23 cellular contexts compared by ENCODE assay signal in the genomic region with DNA sequence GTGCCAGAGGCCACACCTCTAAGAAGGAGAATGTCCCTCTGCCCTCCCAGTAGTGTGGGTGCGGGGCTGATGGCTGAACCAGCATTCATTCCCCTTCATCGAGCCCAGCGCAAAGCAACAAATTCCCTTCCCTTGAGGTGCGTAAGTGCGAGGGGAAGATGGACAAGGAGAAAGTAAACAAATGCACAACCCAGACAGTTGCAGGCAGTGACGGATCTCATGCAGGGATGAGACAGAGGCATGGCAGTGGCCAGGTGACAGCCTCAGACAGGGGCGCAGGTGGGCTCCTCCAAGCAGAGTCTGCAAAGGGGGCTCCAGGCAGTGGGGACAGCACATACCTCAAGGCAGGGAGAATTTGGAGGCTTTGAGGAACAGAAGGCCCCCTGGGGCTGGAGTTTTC. TPM values are rescaled to one million over a fixed set of nuclear protein-coding genes. Genes with fewer than 3 reads are reported as not detected.
A peak's percentile ranks its signal among the peaks of the same experiment; 100 is the strongest.
DNase-seq lines count a peak whose midpoint lies in the region; ATAC-seq, FAIRE-seq and TF ChIP-seq lines count a peak whose summit lies in the region.
"Had no signal": no experiment of that assay in that cellular context is flagged by ENCODE, and none has a peak within 500 bp of the region (broad histone marks: within the 10 kb centered on the region; RNA-seq: fewer than 3 reads in every experiment).

No MANE protein-coding gene starts in this region.

- ATAC-seq in gastrocnemius medialis = no peak
- ATAC-seq: CD8-positive, alpha-beta T cell; K562 had no signal

- no peaks in the 10 kb centered on the region for H3K9me2 ChIP-seq in neural cell (ENCODE audit: insufficient read depth, low read length)

- H3K9me3 ChIP-seq in neural cell (ENCODE audit: low read length) (no peaks in the 10 kb centered on the region), gastrocnemius medialis (no peaks in the 10 kb centered on the region)
- no peaks in the 10 kb centered on the region for H3K9me3 ChIP-seq in CD4-positive, alpha-beta memory T cell (ENCODE audit: control insufficient read depth in 1 of 2, low read length in 2 of 2)
- H3K9me3 ChIP-seq: BE2C had no signal

- TF ChIP-seq EP300 in neural cell (conservative IDR thresholded peaks at IDR 0.05; ENCODE audit: poor library complexity, severe bottlenecking) = peak; percentile 26

- FAIRE-seq in HTR-8/SVneo (lab: Jason Lieb, UNC) = peak; percentile 33
- FAIRE-seq: A204.1, D721Med, G401.6, GM12891, GM19239, H54, K562 had no signal

- peaks cover 11 to 20% of the 10 kb centered on the region in 2 donors for H3K27me3 Mint-ChIP-seq in CD4-positive, alpha-beta memory T cell

- no peaks in the 10 kb centered on the region for H3F3A ChIP-seq in neural cell (ENCODE audit: insufficient read depth, low read length, poor library complexity, severe bottlenecking)

- H2AFZ ChIP-seq in neural cell (ENCODE audit: low read depth, low read length) = no peak overlapping the region

- H4K20me1 ChIP-seq in neural cell (ENCODE audit: insufficient read depth) = no peaks in the 10 kb centered on the region

- no peaks in the 10 kb centered on the region for H3K36me3 ChIP-seq in H7 (replicated peaks; ENCODE audit: control insufficient read depth, insufficient read depth, low read length)
- H3K36me3 ChIP-seq in neural cell (ENCODE audit: insufficient read depth, low read length) = no peaks in the 10 kb centered on the region
- no peaks in the 10 kb centered on the region for H3K36me3 ChIP-seq in gastrocnemius medialis
- no peaks in the 10 kb centered on the region for H3K36me3 ChIP-seq in CD4-positive, alpha-beta memory T cell (ENCODE audit: insufficient read depth, low read length)
- H3K36me3 ChIP-seq: BE2C had no signal

- no peak overlapping the region for H3K9ac ChIP-seq in neural cell (ENCODE audit: low read length)

- H3K36me3 Mint-ChIP-seq in CD4-positive, alpha-beta memory T cell = no peaks in the 10 kb centered on the region
- H3K36me3 Mint-ChIP-seq: CD8-positive, alpha-beta T cell had no signal

- no peaks in the 10 kb centered on the region for H3K9me3 Mint-ChIP-seq in CD4-positive, alpha-beta memory T cell
- H3K9me3 Mint-ChIP-seq: CD8-positive, alpha-beta T cell had no signal

- no peaks in the 10 kb centered on the region for H3K4me1 Mint-ChIP-seq in CD4-positive, alpha-beta memory T cell

- H3K4me3 ChIP-seq in H7 (ENCODE audit: insufficient read depth, low read depth, low read length) = no peak overlapping the region
- H3K4me3 ChIP-seq in neural cell (ENCODE audit: low read length) = no peak overlapping the region
- no peak overlapping the region for H3K4me3 ChIP-seq in gastrocnemius medialis
- no peak overlapping the region for H3K4me3 ChIP-seq in CD4-positive, alpha-beta memory T cell (ENCODE audit: low read length in 2 of 2)
- no peak overlapping the region for H3K4me3 ChIP-seq in dorsolateral prefrontal cortex
- H3K4me3 ChIP-seq: K562 had no signal

- no peak overlapping the region for H3K4me3 Mint-ChIP-seq in CD4-positive, alpha-beta memory T cell
- H3K4me3 Mint-ChIP-seq: CD8-positive, alpha-beta T cell had no signal

- TF ChIP-seq RAD21 in neural cell (conservative IDR thresholded peaks at IDR 0.05) = no peak

- peak; percentile 42 for DNase-seq in H7
- DNase-seq in HTR-8/SVneo (ENCODE audit: insufficient read length, low spot score) = no peak
- no peak for DNase-seq in gastrocnemius medialis
- DNase-seq in CD4-positive, alpha-beta memory T cell = no peak
- DNase-seq in cerebellar nuclear complex (lab: John Stamatoyannopoulos, UW) = no peak
- no peak for DNase-seq in dorsolateral prefrontal cortex
- DNase-seq: BE2C; CD8-positive, alpha-beta T cell; COR-L47; DMS153; DMS79 treated with DMSO at 0.1 percent for 48 hours; EL had no signal

- intact Hi-C loops in gastrocnemius medialis (cut with DNase I; ENCODE audit: low total_unique reads) = no loop called here
- intact Hi-C loops in CD4-positive, alpha-beta memory T cell (cut with micrococcal nuclease) = no loop called here
- intact Hi-C loops in dorsolateral prefrontal cortex (cut with DNase I) = no loop called here

- no peaks in the 10 kb centered on the region for H3K79me2 ChIP-seq in neural cell (replicated peaks; ENCODE audit: insufficient read depth, low read length)

- TF ChIP-seq POLR2A in gastrocnemius medialis (IDR thresholded peaks at IDR 0.05) = no peak

- H3K27ac ChIP-seq in neural cell (ENCODE audit: low read length) = no peak overlapping the region
- peak overlapping the region in 3 of 4 donors; percentile 7 to 42 (median 13) for H3K27ac ChIP-seq in gastrocnemius medialis
- no peak overlapping the region for H3K27ac ChIP-seq in CD4-positive, alpha-beta memory T cell (ENCODE audit: low read depth, low read length)
- no peak overlapping the region for H3K27ac ChIP-seq in dorsolateral prefrontal cortex
- H3K27ac ChIP-seq: C4-2B, HL-60 had no signal

- in situ Hi-C loops in gastrocnemius medialis (cut with MboI; ENCODE audit: low sequenced_read_pairs in 4 of 4) = no loop called here

- no peak for TF ChIP-seq CTCF in neural cell (IDR thresholded peaks at IDR 0.05; ENCODE audit: poor library complexity, severe bottlenecking)
- no peak for TF ChIP-seq CTCF in gastrocnemius medialis (IDR thresholded peaks at IDR 0.05 in 4 of 5, conservative IDR thresholded peaks at IDR 0.05 in 1 of 5)
- TF ChIP-seq CTCF in dorsolateral prefrontal cortex (IDR thresholded peaks at IDR 0.05 in 54 of 56, conservative IDR thresholded peaks at IDR 0.05 in 2 of 56; ENCODE audit: low read depth in 1 of 56, partially characterized antibody in 56 of 56) = no peak

- no peak overlapping the region for H3K4me2 ChIP-seq in neural cell (ENCODE audit: low read length)

- H3K27me3 ChIP-seq in H7 (ENCODE audit: control insufficient read depth, insufficient read depth, low read length) (no peaks in the 10 kb centered on the region), neural cell (ENCODE audit: insufficient read depth, low read depth, low read length) (no peaks in the 10 kb centered on the region), gastrocnemius medialis (no peaks in the 10 kb centered on the region), dorsolateral prefrontal cortex (no peaks in the 10 kb centered on the region)
- H3K27me3 ChIP-seq in CD4-positive, alpha-beta memory T cell (ENCODE audit: insufficient read depth, low read length) = no peaks in the 10 kb centered on the region
- H3K27me3 ChIP-seq: BE2C had no signal

- CTCF ChIA-PET in CD4-positive, alpha-beta memory T cell (lab: Charles Lee; ENCODE audit: partially characterized antibody) = no interaction called here

- no peak overlapping the region for H3K27ac Mint-ChIP-seq in CD4-positive, alpha-beta memory T cell
- H3K27ac Mint-ChIP-seq: CD8-positive, alpha-beta T cell had no signal

- peaks cover 6 to 34% of the 10 kb centered on the region in 2 donors for H3K4me1 ChIP-seq in gastrocnemius medialis
- H3K4me1 ChIP-seq in CD4-positive, alpha-beta memory T cell (ENCODE audit: insufficient read depth, low read length) = no peaks in the 10 kb centered on the region
- H3K4me1 ChIP-seq: BE2C had no signal

- POLR2A ChIA-PET in CD4-positive, alpha-beta memory T cell (lab: Charles Lee; ENCODE audit: partially characterized antibody) = no interaction called here

TF ChIP-seq in neural cell, 6 proteins besides CTCF, POLR2A, EP300 and RAD21:
- TF ChIP-seq MXI1 (conservative IDR thresholded peaks at IDR 0.05; ENCODE audit: poor library complexity, severe bottlenecking) = no peak
- TF ChIP-seq POLR2AphosphoS5 (IDR thresholded peaks at IDR 0.05) = peak; percentile 60

RNA-seq across cellular contexts. Expression of gene MYL2, which starts 2.3 kb away (rescaled TPM):
- not detected in 2 replicates for total RNA-seq in H7 (2014; rRNA removed; shearing (Covaris generic))
- not detected in 2 replicates for polyA plus RNA-seq in neural cell
- polyA minus RNA-seq in neural cell = not detected in 2 replicates
- total RNA-seq in gastrocnemius medialis (1,000 to 10,000 TPM in 3 of 4 donors, 100 to 1,000 TPM in 1; 817 to 5,649 (median 2,775) TPM), dorsolateral prefrontal cortex (1 to 10 TPM in 1 of 120 experiments, under 1 TPM in 1, not detected in 118; 0.69 to 1.1 TPM)
- total RNA-seq in CD4-positive, alpha-beta memory T cell = not detected
- not detected for polyA plus RNA-seq in CD4-positive, alpha-beta memory T cell
- total RNA-seq: CD8-positive, alpha-beta T cell; K562 had no signal
- polyA plus RNA-seq: AG04450, K562 had no signal

Comparison
In these comparisons a context has a peak if more than half of its experiments do, and no peak if none do; other contexts are left out.
1. H3K27ac ChIP-seq: peak in gastrocnemius medialis (3 of 4); none in neural cell (single experiment), CD4-positive, alpha-beta memory T cell (single experiment) and dorsolateral prefrontal cortex (0 of 59).
2. RNA of gene MYL2, which starts 2.3 kb away (total RNA-seq): 817 to 5,649 TPM in gastrocnemius medialis; not detected in H7, not detected in CD4-positive, alpha-beta memory T cell and 0.69 to 1.1 TPM in dorsolateral prefrontal cortex; every median in the first group is over 100 times any median in the second.